2 cellular contexts compared by ENCODE assay signal in genomic region chr1:6437017-6437700, GRCh38. TPM values are rescaled to one million over a fixed set of nuclear protein-coding genes. Genes with fewer than 3 reads are reported as not detected.
DNase-seq lines count a peak whose midpoint lies in the region; FAIRE-seq and TF ChIP-seq lines count a peak whose summit lies in the region.
"Not testable (repeated sequence)": the region's sequence is repeated elsewhere in the genome, so short reads cannot be mapped to it uniquely, and the experiment has no call there.

No MANE protein-coding gene starts in this region.

- not testable (repeated sequence) for H3K4me3 ChIP-seq in MG63; kidney (ENCODE audit: low read length in 2 of 2)

- peaks cover 0 to 11% of the 10 kb centered on the region in 2 donors for H3K4me1 ChIP-seq in kidney (ENCODE audit: control insufficient read depth in 1 of 2, insufficient read depth in 1 of 2, low read depth in 1 of 2, low read length in 2 of 2)

- FAIRE-seq in kidney (lab: Jason Lieb, UNC), result not testable (repeated sequence)

- peak; percentile 46 for TF ChIP-seq CTCF in kidney (IDR thresholded peaks at IDR 0.05; ENCODE audit: borderline replicate concordance, extremely low read depth, insufficient read depth)

- peak; percentile 84 for DNase-seq in MG63
- peak; percentile 89 for DNase-seq in kidney

- intact Hi-C loops in kidney (cut with DNase I), result not testable (repeated sequence)

- not testable (repeated sequence) for H3K9me3 ChIP-seq in MG63; kidney (ENCODE audit: control insufficient read depth in 1 of 2, low read length in 2 of 2)

- not testable (repeated sequence) for H3K9ac ChIP-seq in kidney (ENCODE audit: low read length in 2 of 2)

- H3K27me3 ChIP-seq in MG63, result not testable (repeated sequence)

- H3K27ac ChIP-seq in kidney (ENCODE audit: low read depth in 2 of 2, low read length in 2 of 2), result peak overlapping the region; percentile 62 to 71

- not testable (repeated sequence) for H3K36me3 ChIP-seq in MG63; kidney (ENCODE audit: control insufficient read depth in 1 of 2, insufficient read depth in 2 of 2, low read length in 2 of 2)

RNA-seq across cellular contexts. Expression of gene ESPN, which starts 12.6 kb away (rescaled TPM):
- not detected in 2 replicates for total RNA-seq in MG63 (2014; rRNA removed; shearing (Covaris generic); ENCODE audit: low replicate concordance)
- total RNA-seq in kidney, result 14.2 TPM
- polyA plus RNA-seq in kidney (ENCODE audit: insufficient read depth, low read depth, low replicate concordance), result 112 TPM

RNA-seq across cellular contexts. Expression of gene HES2, which starts 17.4 kb away (rescaled TPM):
- total RNA-seq in MG63 (2014; rRNA removed; shearing (Covaris generic); ENCODE audit: low replicate concordance), result 0.59 TPM in 1 of 2 replicates, not detected in the other
- total RNA-seq in kidney, result 1.3 TPM
- polyA plus RNA-seq in kidney (ENCODE audit: insufficient read depth, low read depth, low replicate concordance), result 1.6 TPM

RNA-seq across cellular contexts. Expression of gene TNFRSF25, which starts 28.8 kb away (rescaled TPM):
- total RNA-seq in MG63 (2014; rRNA removed; shearing (Covaris generic); ENCODE audit: low replicate concordance), result 0.63 TPM in 1 of 2 replicates, not detected in the other
- 13.8 TPM for total RNA-seq in kidney
- 7.6 TPM for polyA plus RNA-seq in kidney (ENCODE audit: insufficient read depth, low read depth, low replicate concordance)

RNA-seq across cellular contexts. Expression of gene ACOT7, which starts 43.6 kb away (rescaled TPM):
- total RNA-seq in MG63 (2014; rRNA removed; shearing (Covaris generic); ENCODE audit: low replicate concordance), result 80.9 and 91.4 TPM in 2 replicates
- total RNA-seq in kidney, result 23.0 TPM
- 135 TPM for polyA plus RNA-seq in kidney (ENCODE audit: insufficient read depth, low read depth, low replicate concordance)

RNA-seq across cellular contexts. Expression of gene PLEKHG5, which starts 54.3 kb away (rescaled TPM):
- total RNA-seq in MG63 (2014; rRNA removed; shearing (Covaris generic); ENCODE audit: low replicate concordance), result 0.02 and 1.2 TPM in 2 replicates
- total RNA-seq in kidney, result 14.0 TPM
- polyA plus RNA-seq in kidney (ENCODE audit: insufficient read depth, low read depth, low replicate concordance), result 4.4 TPM

Comparison
In these comparisons a context has a peak if more than half of its experiments do, and no peak if none do; other contexts are left out.
1. RNA of gene ESPN, which starts 12.6 kb away (total RNA-seq): 14.2 TPM in kidney (single experiment); not detected in MG63; every median in the first group is over 10 times any median in the second.